Comparison of ENCODE assay signal across 8 cellular contexts in genomic region chr3:107206141-107206540, GRCh38.
A peak's percentile ranks its signal among the peaks of the same experiment; 100 is the strongest.
DNase-seq lines count a peak whose midpoint lies in the region; ATAC-seq and TF ChIP-seq lines count a peak whose summit lies in the region.

No MANE protein-coding gene starts in this region.

- CTCF ChIA-PET in activated B cell treated with CpG ODN at 0.5 μM for 24 hours (lab: Charles Lee) = no interaction called here

- DNase-seq in ELR (ENCODE audit: low read depth) (peak; percentile 84), Kasumi-1 (lab: John Stamatoyannopoulos, UW) (peak; percentile 40 to 60), activated B cell treated with CpG ODN at 0.5 μM for 24 hours (no peak), inferior parietal cortex (ENCODE audit: extremely low spot score) (peak; percentile 82), NCI-H187 treated with DMSO at 0.1 percent for 48 hours (lab: John Stamatoyannopoulos, UW) (no peak)
- no peak for DNase-seq in effector CD4-positive, alpha-beta T cell

- no peak overlapping the region for H3K27ac ChIP-seq in 22Rv1

- peak; percentile 81 for TF ChIP-seq CTCF in 22Rv1 (IDR thresholded peaks at IDR 0.05)
- TF ChIP-seq CTCF in activated B cell treated with CpG ODN at 0.5 μM for 24 hours (IDR thresholded peaks at IDR 0.05) = peak; percentile 32

- H3K36me3 Mint-ChIP-seq in activated B cell treated with CpG ODN at 0.5 μM for 24 hours (ENCODE audit: low read depth) = no peaks in the 10 kb centered on the region

- H3K9me3 Mint-ChIP-seq in activated B cell treated with CpG ODN at 0.5 μM for 24 hours = no peaks in the 10 kb centered on the region

- POLR2A ChIA-PET in activated B cell treated with CpG ODN at 0.5 μM for 24 hours (lab: Charles Lee) = no interaction called here

- ATAC-seq in activated B cell treated with CpG ODN at 0.5 μM for 24 hours (ENCODE audit: low read depth) (no peak), GM19467 (IDR thresholded peaks at IDR 0.05; ENCODE audit: unreplicated experiment) (no peak)

- H3K27ac Mint-ChIP-seq in activated B cell treated with CpG ODN at 0.5 μM for 24 hours = no peak overlapping the region

- intact Hi-C loops in activated B cell treated with CpG ODN at 0.5 μM for 24 hours (cut with micrococcal nuclease) = no loop called here

- no peaks in the 10 kb centered on the region for H3K27me3 Mint-ChIP-seq in activated B cell treated with CpG ODN at 0.5 μM for 24 hours

- H3K4me1 Mint-ChIP-seq in activated B cell treated with CpG ODN at 0.5 μM for 24 hours = no peaks in the 10 kb centered on the region

- no peak overlapping the region for H3K4me3 Mint-ChIP-seq in activated B cell treated with CpG ODN at 0.5 μM for 24 hours

Comparison
In these comparisons a context has a peak if more than half of its experiments do, and no peak if none do; other contexts are left out.
1. DNase-seq: peak in ELR (single experiment), Kasumi-1 (2 of 2) and inferior parietal cortex (single experiment); none in activated B cell treated with CpG ODN at 0.5 μM for 24 hours (single experiment), effector CD4-positive, alpha-beta T cell (single experiment) and NCI-H187 treated with DMSO at 0.1 percent for 48 hours (single experiment).